In genomic region chr9:94921072-94921471, GRCh38 we compare ENCODE assay signal across 11 cellular contexts.
DNase-seq lines count a peak whose midpoint lies in the region; ATAC-seq and TF ChIP-seq lines count a peak whose summit lies in the region.
"Had no signal": no experiment of that assay in that cellular context is flagged by ENCODE, and none has a peak within 500 bp of the region (broad histone marks: within the 10 kb centered on the region; RNA-seq: fewer than 3 reads in every experiment).

No MANE protein-coding gene starts in this region.

- CTCF ChIA-PET in WTC11 (lab: Charles Lee) = no interaction called here

- H4K20me1 ChIP-seq in Karpas-422 (ENCODE audit: insufficient read depth, low read depth, low read length) = peaks cover under 1% of the 10 kb centered on the region; the same call in 1 of the 2 replicates

- no peaks in the 10 kb centered on the region for H3K27me3 ChIP-seq in Karpas-422 (ENCODE audit: low read length)

- H3K9ac ChIP-seq in Karpas-422 (ENCODE audit: low read length) = no peak overlapping the region

- H3K4me1 Mint-ChIP-seq in WTC11 = peaks cover 45% of the 10 kb centered on the region

- POLR2A ChIA-PET in WTC11 (lab: Charles Lee) = interaction anchor here (0.5 kb wide), 1 partner anchor 165 kb away, joined by 3 read pairs; no protein-coding TSS in a partner anchor

- ATAC-seq in WTC11 (no peak), left ventricle myocardium superior (peak; percentile 32), sciatic nerve (peak; percentile 54), GM19023 (IDR thresholded peaks at IDR 0.05; ENCODE audit: unreplicated experiment) (no peak)

- peaks cover 44% of the 10 kb centered on the region for H3K4me1 ChIP-seq in Karpas-422 (ENCODE audit: low read length)

- no peaks in the 10 kb centered on the region for H3K27me3 Mint-ChIP-seq in WTC11 (ENCODE audit: low read depth)

- no peak overlapping the region for H3K27ac ChIP-seq in Karpas-422 (ENCODE audit: low read length)

- H3K27ac Mint-ChIP-seq in WTC11 = peak overlapping the region; percentile 81

- H3K36me3 ChIP-seq in Karpas-422 (ENCODE audit: insufficient read depth, low read length) = no peaks in the 10 kb centered on the region

- H3K79me2 ChIP-seq in Karpas-422 (ENCODE audit: low read length) = no peaks in the 10 kb centered on the region

- no peak overlapping the region for H3K4me3 ChIP-seq in Karpas-422 (ENCODE audit: low read length)

- H3K4me2 ChIP-seq in Karpas-422 (ENCODE audit: low read depth, low read length, poor library complexity, severe bottlenecking) = no peak overlapping the region

- H3K9me3 ChIP-seq in Karpas-422 (ENCODE audit: low read length) = no peaks in the 10 kb centered on the region

- no peak overlapping the region for H2AFZ ChIP-seq in Karpas-422 (ENCODE audit: low read length)

- DNase-seq in EL (peak; percentile 87), WTC11 (ENCODE audit: low spot score) (no peak), left ventricle myocardium superior (no peak), sciatic nerve (ENCODE audit: low spot score) (no peak), Karpas-422 (no peak), GF-D8 (lab: John Stamatoyannopoulos, UW) (no peak), NCI-H2196 (lab: John Stamatoyannopoulos, UW; ENCODE audit: unreplicated experiment) (no peak)
- DNase-seq: activated CD4-positive, alpha-beta T cell treated with anti-CD3 and anti-CD28 coated beads, Interleukin-2, amount 50 U/mL, for 4 hours; DND-41; NCI-H187 had no signal

- H3K9me2 ChIP-seq in Karpas-422 (replicated peaks; ENCODE audit: insufficient read depth, low read length) = no peaks in the 10 kb centered on the region

- TF ChIP-seq CTCF in WTC11 (IDR thresholded peaks at IDR 0.05) = no peak

- H3K36me3 Mint-ChIP-seq in WTC11 = no peaks in the 10 kb centered on the region

- no peaks in the 10 kb centered on the region for H3K9me3 Mint-ChIP-seq in WTC11

- intact Hi-C loops in left ventricle myocardium superior (cut with micrococcal nuclease) (no loop called here), sciatic nerve (cut with DNase I) (no loop called here)

- H3K4me3 Mint-ChIP-seq in WTC11 = no peak overlapping the region

TF ChIP-seq in WTC11, 78 proteins besides CTCF, POLR2A, EP300 and RAD21:
- TF ChIP-seq ZNF263 (CRISPR knock-in tag; IDR thresholded peaks at IDR 0.05; ENCODE audit: low read depth) = peak; percentile 54; the same call in 1 of the 2 replicates
- no peak for TF ChIP-seq ZNF138 (CRISPR knock-in tag; conservative IDR thresholded peaks at IDR 0.05)

Comparison
In these comparisons a context has a peak if more than half of its experiments do, and no peak if none do; other contexts are left out.
1. ATAC-seq: peak in left ventricle myocardium superior (single experiment) and sciatic nerve (single experiment); none in WTC11 (single experiment) and GM19023 (single experiment).